In the genomic region with DNA sequence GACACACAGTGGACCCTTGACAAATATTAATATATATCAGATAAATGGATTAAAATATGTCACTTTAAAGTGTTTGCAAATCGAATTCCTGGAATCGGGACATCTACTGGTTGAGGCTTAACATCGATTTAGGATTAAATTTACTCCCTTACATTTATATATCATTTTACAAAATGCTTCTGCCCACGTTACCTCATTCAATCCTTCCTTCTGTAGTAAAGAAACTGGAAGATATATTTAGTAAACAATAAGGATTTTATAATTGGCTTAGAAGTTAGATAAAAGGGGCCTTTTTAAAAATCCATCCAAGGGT, we compare ENCODE assay signal across 8 cellular contexts. TPM values are rescaled to one million over a fixed set of nuclear protein-coding genes. Genes with fewer than 3 reads are reported as not detected.
DNase-seq lines count a peak whose midpoint lies in the region; FAIRE-seq and TF ChIP-seq lines count a peak whose summit lies in the region.

No MANE protein-coding gene starts in this region.

- in situ Hi-C loops in GM13977 (cut with MboI; ENCODE audit: low pct_unique_long_range_greater_than_20kb, low sequenced_read_pairs, unreplicated experiment), result loop anchor here (25.0 kb wide), 1 partner anchor 103 kb away; a partner anchor contains a TSS

- 46 to 83% methylated on average over 2 to 3 of the region's 4 CpGs for WGBS in ectodermal cell, 2 experiments

- H3K27me3 Mint-ChIP-seq in CD14-positive monocyte (ENCODE audit: low read depth in 3 of 3) (no peaks in the 10 kb centered on the region), neural progenitor cell (ENCODE audit: insufficient read depth, low read depth) (no peaks in the 10 kb centered on the region)

- H3K36me3 Mint-ChIP-seq in CD14-positive monocyte (peaks cover 8 to 25% of the 10 kb centered on the region in 2 donors), neural progenitor cell (peaks cover 4% of the 10 kb centered on the region)

- H3K4me2 ChIP-seq in MM.1S (ENCODE audit: low read depth, low read length) (peak overlapping the region; percentile 80), neural progenitor cell (peak overlapping the region; percentile 93)

- H3K9me3 Mint-ChIP-seq in CD14-positive monocyte (no peaks in the 10 kb centered on the region), neural progenitor cell (no peaks in the 10 kb centered on the region)

- no peaks in the 10 kb centered on the region for H3K9me2 ChIP-seq in MM.1S (replicated peaks; ENCODE audit: insufficient read depth, low read length)

- H3K27ac Mint-ChIP-seq in CD14-positive monocyte, result peak overlapping the region in 6 of 7 donors; percentile 90 to 97 (median 94)
- no peak overlapping the region for H3K27ac Mint-ChIP-seq in neural progenitor cell

- H3K9me3 ChIP-seq in MM.1S (replicated peaks; ENCODE audit: insufficient read depth, low read length), result no peaks in the 10 kb centered on the region
- no peaks in the 10 kb centered on the region for H3K9me3 ChIP-seq in ectodermal cell (ENCODE audit: control insufficient read depth, low read length)
- H3K9me3 ChIP-seq in neural progenitor cell (ENCODE audit: low read depth), result no peaks in the 10 kb centered on the region

- no peak for FAIRE-seq in GM12892 (lab: Jason Lieb, UNC)

- H3K36me3 ChIP-seq in MM.1S (replicated peaks; ENCODE audit: insufficient read depth, low read length) (peaks cover 5% of the 10 kb centered on the region; the same call in 1 of the 2 replicates), ectodermal cell (ENCODE audit: control insufficient read depth, insufficient read depth, low read length) (no peaks in the 10 kb centered on the region), neural progenitor cell (peaks cover 12% of the 10 kb centered on the region)

- H4K20me1 ChIP-seq in MM.1S (ENCODE audit: insufficient read depth, low read length) (peaks cover 2% of the 10 kb centered on the region; the same call in 1 of the 2 replicates), neural progenitor cell (ENCODE audit: low read depth) (no peaks in the 10 kb centered on the region)

- H3K27me3 ChIP-seq in MM.1S (replicated peaks; ENCODE audit: insufficient read depth, low read length) (no peaks in the 10 kb centered on the region), ectodermal cell (ENCODE audit: control insufficient read depth, insufficient read depth, low read length, poor library complexity, severe bottlenecking) (no peaks in the 10 kb centered on the region), neural progenitor cell (no peaks in the 10 kb centered on the region)

- no peak for DNase-seq in CD14-positive monocyte (ENCODE audit: low spot score)
- no peak for DNase-seq in MM.1S
- DNase-seq in neural progenitor cell (ENCODE audit: low spot score), result no peak
- no peak for DNase-seq in GM12892 (ENCODE audit: insufficient read length)
- DNase-seq in dedifferentiated amniotic fluid mesenchymal stem cell (ENCODE audit: extremely low spot score), result no peak
- no peak for DNase-seq in NCI-H1048 (lab: John Stamatoyannopoulos, UW)
- DNase-seq in GM13977 (ENCODE audit: low spot score), result no peak

- peak overlapping the region; percentile 90 for H3K4me3 ChIP-seq in MM.1S (ENCODE audit: low read length)
- H3K4me3 ChIP-seq in ectodermal cell (ENCODE audit: insufficient read depth, low read depth, low read length), result peak overlapping the region; percentile 82
- H3K4me3 ChIP-seq in neural progenitor cell, result peak overlapping the region; percentile 93

- H3K4me1 Mint-ChIP-seq in CD14-positive monocyte (peaks cover 28% of the 10 kb centered on the region), neural progenitor cell (peaks cover 19% of the 10 kb centered on the region)

- H3K4me1 ChIP-seq in MM.1S (ENCODE audit: low read length) (peaks cover 11% of the 10 kb centered on the region; the same call in 1 of the 2 replicates), ectodermal cell (ENCODE audit: control insufficient read depth, insufficient read depth, low read length) (no peaks in the 10 kb centered on the region), neural progenitor cell (peaks cover 6% of the 10 kb centered on the region)

- H3K79me2 ChIP-seq in MM.1S (ENCODE audit: low read length) (peaks cover 61% of the 10 kb centered on the region), neural progenitor cell (ENCODE audit: low read depth) (peaks cover 58% of the 10 kb centered on the region)

- intact Hi-C loops in CD14-positive monocyte (cut with micrococcal nuclease), result loop anchor here in 1 of 2 donors (2.0 kb wide), 1 partner anchor 113 kb away; a partner anchor contains a TSS

- TF ChIP-seq POLR2A in GM12892 (IDR thresholded peaks at IDR 0.05; ENCODE audit: low read depth, low read length), result no peak

- H3K27ac ChIP-seq in MM.1S (ENCODE audit: low read length) (peak overlapping the region; percentile 71; the same call in 1 of the 2 replicates), ectodermal cell (ENCODE audit: insufficient read depth, low read depth, low read length, poor library complexity, severe bottlenecking) (no peak overlapping the region), neural progenitor cell (no peak overlapping the region)

- H2AFZ ChIP-seq in MM.1S (ENCODE audit: low read length) (no peak overlapping the region), neural progenitor cell (replicated peaks) (no peak overlapping the region)

- TF ChIP-seq CTCF in CD14-positive monocyte (IDR thresholded peaks at IDR 0.05) (no peak), MM.1S (IDR thresholded peaks at IDR 0.05; ENCODE audit: low read length) (no peak), neural progenitor cell (IDR thresholded peaks at IDR 0.05) (peak; percentile 21), GM13977 (IDR thresholded peaks at IDR 0.05; ENCODE audit: extremely low read depth, insufficient read depth, missing control alignments) (no peak)

- H3K9ac ChIP-seq in MM.1S (ENCODE audit: low read length) (peak overlapping the region; percentile 92), neural progenitor cell (peak overlapping the region; percentile 78)

- H3K4me3 Mint-ChIP-seq in CD14-positive monocyte (peak overlapping the region; percentile 94 to 98), neural progenitor cell (peak overlapping the region; percentile 98)

- H3F3A ChIP-seq in MM.1S (ENCODE audit: insufficient read depth, low read length), result 0 out of 2 replicates have a peak, but pooled peaks cover 6% of the 10 kb centered on the region
- H3F3A ChIP-seq in neural progenitor cell (ENCODE audit: low read depth), result peaks cover 5% of the 10 kb centered on the region

RNA-seq across cellular contexts. Expression of a gene that starts 1.3 kb away (rescaled TPM):
- 10 to 100 TPM; 20.0 to 24.9 TPM for polyA plus RNA-seq in CD14-positive monocyte
- polyA plus RNA-seq in ectodermal cell (2013, experiment 1 of 4), result 35.3 TPM
- 37.6 TPM for polyA plus RNA-seq in ectodermal cell (2013, experiment 2 of 4)
- 39.5 TPM for polyA plus RNA-seq in ectodermal cell (2013, experiment 3 of 4)
- polyA plus RNA-seq in ectodermal cell (2013, experiment 4 of 4), result 34.4 TPM
- 31.5 and 72.6 TPM in 2 replicates for total RNA-seq in neural progenitor cell (ENCODE audit: low replicate concordance)
- polyA plus RNA-seq in GM12892 (2012; ENCODE audit: missing spikeins), result 28.9 TPM

RNA-seq across cellular contexts. Expression of a gene that starts 27.5 kb away (rescaled TPM):
- polyA plus RNA-seq in CD14-positive monocyte, result not detected
- polyA plus RNA-seq in ectodermal cell (2013, experiment 1 of 4), result 0.13 TPM
- polyA plus RNA-seq in ectodermal cell (2013, experiment 2 of 4), result 0.09 TPM
- polyA plus RNA-seq in ectodermal cell (2013, experiment 3 of 4), result 0.05 TPM
- 0.04 TPM for polyA plus RNA-seq in ectodermal cell (2013, experiment 4 of 4)
- 0.22 TPM in 1 of 2 replicates, not detected in the other for total RNA-seq in neural progenitor cell (ENCODE audit: low replicate concordance)
- polyA plus RNA-seq in GM12892 (2012; ENCODE audit: missing spikeins), result 0.08 TPM

RNA-seq across cellular contexts. Expression of a gene that starts 50.2 kb away (rescaled TPM):
- 1 to 10 TPM; 3.1 to 4.7 TPM for polyA plus RNA-seq in CD14-positive monocyte
- polyA plus RNA-seq in ectodermal cell (2013, experiment 1 of 4), result 30.2 TPM
- polyA plus RNA-seq in ectodermal cell (2013, experiment 2 of 4), result 25.6 TPM
- polyA plus RNA-seq in ectodermal cell (2013, experiment 3 of 4), result 22.4 TPM
- polyA plus RNA-seq in ectodermal cell (2013, experiment 4 of 4), result 24.1 TPM
- total RNA-seq in neural progenitor cell (ENCODE audit: low replicate concordance), result 24.7 and 26.2 TPM in 2 replicates
- polyA plus RNA-seq in GM12892 (2012; ENCODE audit: missing spikeins), result 19.6 TPM
